ENCODE assay signal across 8 cellular contexts in the genomic region with DNA sequence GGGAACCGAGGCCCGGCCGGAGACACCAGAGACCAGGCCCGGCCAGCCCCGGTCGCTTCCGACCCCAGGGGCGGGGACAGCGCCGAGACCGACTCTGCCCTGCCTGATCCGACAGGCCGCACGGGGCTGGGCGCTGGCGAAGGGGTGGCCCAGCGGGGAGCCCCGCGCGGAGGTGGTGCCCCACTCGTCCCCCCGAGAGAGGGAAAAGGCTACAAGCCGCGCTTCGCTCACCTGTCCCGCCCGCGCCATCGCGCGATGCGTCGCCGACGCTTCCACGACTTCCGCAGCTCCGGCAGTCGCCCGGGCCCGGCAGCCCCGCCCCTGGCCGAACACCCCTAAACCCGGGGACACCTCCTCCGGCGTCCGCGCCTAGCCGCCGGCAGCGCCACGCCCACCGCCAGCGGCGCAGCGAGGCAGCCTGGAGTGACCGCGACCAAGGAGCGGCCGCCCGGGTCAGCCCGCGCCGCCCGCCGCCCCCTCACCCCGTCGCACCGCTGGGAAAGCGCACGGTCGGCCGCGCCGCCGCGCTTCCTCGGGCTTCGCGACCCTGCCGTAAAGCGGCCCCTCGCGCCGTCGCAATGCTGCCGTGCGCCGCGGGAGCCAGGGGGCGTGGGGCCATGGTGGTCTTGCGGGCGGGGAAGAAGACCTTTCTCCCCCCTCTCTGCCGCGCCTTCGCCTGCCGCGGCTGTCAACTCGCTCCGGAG. TPM values are rescaled to one million over a fixed set of nuclear protein-coding genes. Genes with fewer than 3 reads are reported as not detected.
A peak's percentile ranks its signal among the peaks of the same experiment; 100 is the strongest.
DNase-seq lines count a peak whose midpoint lies in the region; ATAC-seq and TF ChIP-seq lines count a peak whose summit lies in the region.

A gene with protein sequence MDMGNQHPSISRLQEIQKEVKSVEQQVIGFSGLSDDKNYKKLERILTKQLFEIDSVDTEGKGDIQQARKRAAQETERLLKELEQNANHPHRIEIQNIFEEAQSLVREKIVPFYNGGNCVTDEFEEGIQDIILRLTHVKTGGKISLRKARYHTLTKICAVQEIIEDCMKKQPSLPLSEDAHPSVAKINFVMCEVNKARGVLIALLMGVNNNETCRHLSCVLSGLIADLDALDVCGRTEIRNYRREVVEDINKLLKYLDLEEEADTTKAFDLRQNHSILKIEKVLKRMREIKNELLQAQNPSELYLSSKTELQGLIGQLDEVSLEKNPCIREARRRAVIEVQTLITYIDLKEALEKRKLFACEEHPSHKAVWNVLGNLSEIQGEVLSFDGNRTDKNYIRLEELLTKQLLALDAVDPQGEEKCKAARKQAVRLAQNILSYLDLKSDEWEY (minus strand): TSS at position 273 of the 704 bp plus-strand sequence. CDS start 1,493 bp downstream, outside the sequence.
TSS of gene COA8 (plus strand) at position 576 of the 704 bp plus-strand sequence. CDS start at position 618, 42 bp downstream.

- H3K9me2 ChIP-seq in PC-3 (replicated peaks; ENCODE audit: low read length), result no peaks in the 10 kb centered on the region

- H4K20me1 ChIP-seq in PC-3 (ENCODE audit: low read length), result peaks cover 33% of the 10 kb centered on the region

- H3K36me3 ChIP-seq in HUES6 (ENCODE audit: control insufficient read depth, insufficient read depth, low read length) (peaks cover 30% of the 10 kb centered on the region), PC-3 (ENCODE audit: low read depth, low read length) (peaks cover 24% of the 10 kb centered on the region), mucosa of stomach (ENCODE audit: control insufficient read depth, insufficient read depth, low read length) (peaks cover 4% of the 10 kb centered on the region)

- TF ChIP-seq POLR2A in erythroblast (IDR thresholded peaks at IDR 0.05; ENCODE audit: low read length), result peak; percentile 77

- intact Hi-C loops in PC-3 (cut with micrococcal nuclease), result no loop called here

- peak within 1 kb of the TSS; percentile 80 for H2AFZ ChIP-seq in PC-3 (ENCODE audit: low read length)

- no peaks in the 10 kb centered on the region for H3F3A ChIP-seq in PC-3 (ENCODE audit: low read length, unreplicated experiment)

- CTCF ChIA-PET in PC-3 (lab: Charles Lee), result no interaction called here

- peaks cover 97% of the 10 kb centered on the region for H3K79me2 ChIP-seq in PC-3 (ENCODE audit: low read length)

- BruUV-seq in PC-3 (replicated peaks; lab: Mats Ljungman, UMichigan), result no TSS peak

- H3K27me3 ChIP-seq in HUES6 (ENCODE audit: control insufficient read depth, insufficient read depth, low read length) (no peaks in the 10 kb centered on the region), PC-3 (ENCODE audit: low read length) (no peaks in the 10 kb centered on the region), mucosa of stomach (ENCODE audit: control insufficient read depth, insufficient read depth, low read length) (no peaks in the 10 kb centered on the region)

- POLR2A ChIA-PET in PC-3 (lab: Charles Lee; ENCODE audit: unreplicated experiment), result interaction anchor here (0.6 to 1.5 kb wide), 2 partner anchors 11 to 41 kb away, joined by 3 to 4 read pairs; no protein-coding TSS in a partner anchor

- peak; percentile 97 for DNase-seq in D341Med (ENCODE audit: low spot score)
- DNase-seq in PC-3, result peak; percentile 79
- DNase-seq in activated T-cell treated with anti-CD3 and anti-CD28 coated beads, Interleukin-2, amount 50 U/mL, for 1 hour, result peak; percentile 90
- DNase-seq in erythroblast (lab: John Stamatoyannopoulos, UW), result peak; percentile 94 to 96
- peak; percentile 91 for DNase-seq in stimulated activated CD8-positive, alpha-beta memory T cell treated with anti-CD3 and anti-CD28 coated beads, Interleukin-4, amount 100 ng/mL, for 48 hours

- no peak for TF ChIP-seq CTCF in PC-3 (conservative IDR thresholded peaks at IDR 0.05; ENCODE audit: low read depth, low read length)

- H3K4me3 ChIP-seq in HUES6 (ENCODE audit: low read depth, low read length) (peak within 1 kb of the TSS; percentile 92), PC-3 (ENCODE audit: low read length) (peak within 1 kb of the TSS; percentile 89), mucosa of stomach (ENCODE audit: low read length) (peak within 1 kb of the TSS; percentile 85)

- ATAC-seq in GM21390 (IDR thresholded peaks at IDR 0.05; ENCODE audit: unreplicated experiment) (peak; percentile 74), PC-3 (peak; percentile 57)

- peaks cover 8% of the 10 kb centered on the region; the same call in 1 of the 2 replicates for H3K4me1 ChIP-seq in HUES6 (ENCODE audit: control insufficient read depth, insufficient read depth, low read length)
- peaks cover 41% of the 10 kb centered on the region for H3K4me1 ChIP-seq in PC-3 (ENCODE audit: insufficient read depth, low read length)
- H3K4me1 ChIP-seq in mucosa of stomach (ENCODE audit: control insufficient read depth, insufficient read depth, low read length), result peaks cover 16% of the 10 kb centered on the region

- H3K9me3 ChIP-seq in HUES6 (ENCODE audit: control insufficient read depth, insufficient read depth, low read depth, low read length), result no peaks in the 10 kb centered on the region
- no peaks in the 10 kb centered on the region for H3K9me3 ChIP-seq in PC-3 (ENCODE audit: low read length)
- no peaks in the 10 kb centered on the region for H3K9me3 ChIP-seq in mucosa of stomach (ENCODE audit: control insufficient read depth, low read length)

- H3K4me2 ChIP-seq in PC-3 (ENCODE audit: low read length), result peak within 1 kb of the TSS; percentile 92

- H3K27ac ChIP-seq in HUES6 (ENCODE audit: low read depth, low read length) (peak within 1 kb of the TSS; percentile 90), PC-3 (ENCODE audit: low read length) (peak within 1 kb of the TSS; percentile 84)

- H3K9ac ChIP-seq in HUES6 (ENCODE audit: low read length) (peak within 1 kb of the TSS; percentile 90), PC-3 (ENCODE audit: low read length) (peak within 1 kb of the TSS; percentile 97), mucosa of stomach (ENCODE audit: low read length) (peak within 1 kb of the TSS; percentile 81)

RNA-seq across cellular contexts. Expression of the first gene that starts in this region (rescaled TPM):
- total RNA-seq in PC-3 (2014; rRNA removed), result 28.1 and 33.0 TPM in 2 replicates

RNA-seq across cellular contexts. Expression of gene COA8, which starts in this region (rescaled TPM):
- 52.7 and 62.3 TPM in 2 replicates for total RNA-seq in PC-3 (2014; rRNA removed)

Comparison
In these comparisons a context has a peak if more than half of its experiments do, and no peak if none do; other contexts are left out.
1. Peak in every context shown above with its lines: DNase-seq, ATAC-seq, H3K4me3 ChIP-seq and H3K27ac ChIP-seq.